8 cellular contexts compared by ENCODE assay signal in the genomic region with DNA sequence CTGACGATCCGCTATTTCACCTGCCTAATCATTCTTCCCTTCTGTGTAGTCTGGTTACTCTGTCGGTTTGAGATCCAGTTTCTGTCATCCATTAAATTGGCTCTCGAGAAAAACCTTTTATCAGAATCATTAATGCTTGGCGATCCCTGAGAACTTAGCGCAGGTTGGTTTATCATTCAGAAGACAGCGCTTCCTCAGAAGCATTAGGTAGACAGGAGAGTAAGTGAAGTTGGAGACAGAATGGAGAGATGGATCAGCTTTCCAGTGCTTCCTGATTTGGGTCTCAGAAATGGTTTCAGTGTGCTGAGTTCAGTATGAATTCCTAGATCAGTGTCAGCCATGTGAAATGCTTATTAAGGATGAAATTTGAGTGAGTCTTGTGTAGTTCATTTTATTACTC. TPM values are rescaled to one million over a fixed set of nuclear protein-coding genes. Genes with fewer than 3 reads are reported as not detected.
DNase-seq lines count a peak whose midpoint lies in the region; ATAC-seq and TF ChIP-seq lines count a peak whose summit lies in the region.

No MANE protein-coding gene starts in this region.

- H3K27ac Mint-ChIP-seq in activated naive CD8-positive, alpha-beta T cell, result peak overlapping the region; percentile 89

- TF ChIP-seq CTCF in DND-41 (IDR thresholded peaks at IDR 0.05; ENCODE audit: borderline replicate concordance, extremely low read depth, low read length, poor library complexity, severe bottlenecking) (no peak), tibial nerve (IDR thresholded peaks at IDR 0.05) (no peak)

- H3K36me3 ChIP-seq in DND-41 (ENCODE audit: insufficient read depth, low read length) (peaks cover 33% of the 10 kb centered on the region), tibial nerve (peaks cover 0 to 17% (median 0%) of the 10 kb centered on the region in 3 donors)

- no peaks in the 10 kb centered on the region for H3K27me3 ChIP-seq in DND-41 (ENCODE audit: insufficient read depth, low read length, poor library complexity)
- no peaks in the 10 kb centered on the region for H3K27me3 ChIP-seq in tibial nerve

- peak overlapping the region; percentile 98 for H3K9ac ChIP-seq in DND-41 (ENCODE audit: low read depth, low read length)

- WGBS in tibial nerve, 2 donors, result 0 to 1% methylated on average over 7 of the region's 7 CpGs

- H3K4me1 ChIP-seq in DND-41 (ENCODE audit: insufficient read depth, low read length) (peaks cover 44% of the 10 kb centered on the region), tibial nerve (peaks cover 0 to 39% (median 20%) of the 10 kb centered on the region in 4 donors)

- in situ Hi-C loops in KBM-7 (cut with MboI; ENCODE audit: low pct_unique_long_range_greater_than_20kb, low sequenced_read_pairs), result no loop called here

- TF ChIP-seq POLR2A in tibial nerve (IDR thresholded peaks at IDR 0.05), result no peak

- peaks cover 5% of the 10 kb centered on the region for H3K36me3 Mint-ChIP-seq in activated naive CD8-positive, alpha-beta T cell

- H3K27ac ChIP-seq in DND-41 (ENCODE audit: low read length) (peak overlapping the region; percentile 100), tibial nerve (peak overlapping the region; percentile 84 to 100 (median 98))

- H3K79me2 ChIP-seq in DND-41 (ENCODE audit: insufficient read depth, low read length), result peaks cover 72% of the 10 kb centered on the region

- no peaks in the 10 kb centered on the region for H3K27me3 Mint-ChIP-seq in activated naive CD8-positive, alpha-beta T cell

- H2AFZ ChIP-seq in DND-41 (ENCODE audit: low read depth, low read length), result no peak overlapping the region

- H3K4me3 ChIP-seq in DND-41 (ENCODE audit: low read depth in 1 of 2, low read length in 2 of 2), result peak overlapping the region; percentile 64 to 67
- peak overlapping the region; percentile 63 to 92 (median 78) for H3K4me3 ChIP-seq in tibial nerve

- peaks cover 49% of the 10 kb centered on the region for H4K20me1 ChIP-seq in DND-41 (ENCODE audit: insufficient read depth, low read length)

- H3K4me1 Mint-ChIP-seq in activated naive CD8-positive, alpha-beta T cell (ENCODE audit: low read depth), result peaks cover 44% of the 10 kb centered on the region

- peaks cover 4% of the 10 kb centered on the region for H3K9me3 Mint-ChIP-seq in activated naive CD8-positive, alpha-beta T cell (ENCODE audit: low read depth)

- ATAC-seq in DND-41 (ENCODE audit: insufficient read depth, low read depth) (no peak), left colon (no peak), HG02588 (IDR thresholded peaks at IDR 0.05; ENCODE audit: unreplicated experiment) (no peak)

- TF ChIP-seq EP300 in tibial nerve (IDR thresholded peaks at IDR 0.05), result no peak

- H3K4me3 Mint-ChIP-seq in activated naive CD8-positive, alpha-beta T cell, result peak overlapping the region; percentile 97

- H3K9me3 ChIP-seq in DND-41 (ENCODE audit: insufficient read depth, low read length, severe bottlenecking) (no peaks in the 10 kb centered on the region), tibial nerve (no peaks in the 10 kb centered on the region)

- DNase-seq in DND-41 (no peak), KBM-7 (peak; percentile 48), left kidney (ENCODE audit: low read depth, low spot score) (peak; percentile 46), tibial nerve (ENCODE audit: low spot score in 2 of 2) (no peak), left colon (no peak)
- DNase-seq in activated CD8-positive, alpha-beta memory T cell treated with anti-CD3 and anti-CD28 coated beads, Interleukin-2, amount 50 U/mL, for 48 hours, result no peak

- peak overlapping the region; percentile 67 for H3K4me2 ChIP-seq in DND-41 (ENCODE audit: insufficient read depth, low read length)

- intact Hi-C loops in left colon (cut with DNase I, micrococcal nuclease), result no loop called here

RNA-seq across cellular contexts. Expression of a gene that starts 1.3 kb away (rescaled TPM):
- total RNA-seq in tibial nerve, result 10 to 100 TPM; 25.8 to 38.3 (median 30.7) TPM
- total RNA-seq in left colon, result 10 to 100 TPM; 21.2 to 23.3 TPM

Comparison
In these comparisons a context has a peak if more than half of its experiments do, and no peak if none do; other contexts are left out.
1. DNase-seq: peak in KBM-7 (single experiment) and left kidney (single experiment); none in DND-41 (single experiment), tibial nerve (0 of 2), left colon (0 of 2) and activated CD8-positive, alpha-beta memory T cell treated with anti-CD3 and anti-CD28 coated beads, Interleukin-2, amount 50 U/mL, for 48 hours (single experiment).